In genomic region chr6:45606831-45607400, GRCh38 we compare ENCODE assay signal across 18 cellular contexts.
DNase-seq lines count a peak whose midpoint lies in the region; ATAC-seq and TF ChIP-seq lines count a peak whose summit lies in the region.
"Had no signal": no experiment of that assay in that cellular context is flagged by ENCODE, and none has a peak within 500 bp of the region (broad histone marks: within the 10 kb centered on the region; RNA-seq: fewer than 3 reads in every experiment).

No MANE protein-coding gene starts in this region.

- TF ChIP-seq EP300 in esophagus muscularis mucosa (IDR thresholded peaks at IDR 0.05) = no peak

- DNase-seq in T-helper 2 cell treated with Interferon-gamma antibody and Interleukin-4, amounts not matched to agents 5 μg/mL and 100 μg/mL, for 36 hours (ENCODE audit: low spot score) = no peak
- DNase-seq in T-helper 2 cell (no peak), Panc1 (ENCODE audit: low read depth, low spot score) (no peak), esophagus muscularis mucosa (ENCODE audit: extremely low spot score) (peak; percentile 83), smooth muscle cell (lab: John Stamatoyannopoulos, UW; ENCODE audit: unreplicated experiment) (no peak), NAMALWA (ENCODE audit: low spot score) (no peak), left lung (no peak)
- DNase-seq: activated CD4-positive, CD25-positive, alpha-beta regulatory T cell treated with anti-CD3 and anti-CD28 coated beads, Interleukin-2, amount 50 U/mL, for 72 hours; activated T-cell treated with anti-CD3 and anti-CD28 coated beads, Interleukin-2, amount 50 U/mL, for 72 hours; C1 segment of cervical spinal cord; effector memory CD8-positive, alpha-beta T cell; heart right ventricle; left ventricle myocardium superior; NCI-H774; OCI-M1 had no signal

- no peaks in the 10 kb centered on the region for H4K20me1 ChIP-seq in smooth muscle cell (ENCODE audit: low read depth)

- H3K27me3 ChIP-seq in Panc1 (ENCODE audit: control insufficient read depth, insufficient read depth, low read length) = no peaks in the 10 kb centered on the region
- H3K27me3 ChIP-seq in esophagus muscularis mucosa = no peaks in the 10 kb centered on the region
- no peaks in the 10 kb centered on the region for H3K27me3 ChIP-seq in smooth muscle cell (ENCODE audit: low read depth)
- H3K27me3 ChIP-seq in left lung = no peaks in the 10 kb centered on the region
- H3K27me3 ChIP-seq: heart right ventricle, neutrophil had no signal

- peaks cover 28% of the 10 kb centered on the region for H3K36me3 Mint-ChIP-seq in T-helper 2 cell treated with Interferon-gamma antibody and Interleukin-4, amounts not matched to agents 5 μg/mL and 100 μg/mL, for 36 hours (ENCODE audit: low read depth)

- peaks cover 44% of the 10 kb centered on the region for H3K4me1 Mint-ChIP-seq in T-helper 2 cell treated with Interferon-gamma antibody and Interleukin-4, amounts not matched to agents 5 μg/mL and 100 μg/mL, for 36 hours (ENCODE audit: low read depth)

- in situ Hi-C loops in Panc1 (cut with HindIII; ENCODE audit: low pct_unique_long_range_greater_than_20kb, low sequenced_read_pairs) = no loop called here

- H3K27me3 Mint-ChIP-seq in T-helper 2 cell treated with Interferon-gamma antibody and Interleukin-4, amounts not matched to agents 5 μg/mL and 100 μg/mL, for 36 hours (ENCODE audit: low read depth) = no peaks in the 10 kb centered on the region
- H3K27me3 Mint-ChIP-seq: activated naive CD8-positive, alpha-beta T cell had no signal

- POLR2A ChIA-PET in Panc1 (lab: Charles Lee) = no interaction called here

- intact Hi-C loops in Panc1 (cut with micrococcal nuclease; ENCODE audit: unreplicated experiment) = no loop called here
- intact Hi-C loops in esophagus muscularis mucosa (cut with DNase I) = no loop called here
- intact Hi-C loops in left lung (cut with DNase I) = no loop called here

- CTCF ChIA-PET in Panc1 (lab: Charles Lee) = no interaction called here

- no peak overlapping the region for H3K4me2 ChIP-seq in smooth muscle cell

- TF ChIP-seq POLR2A in esophagus muscularis mucosa (IDR thresholded peaks at IDR 0.05; ENCODE audit: low read depth) = no peak

- H3K9ac ChIP-seq in smooth muscle cell (ENCODE audit: low read depth) = no peak overlapping the region

- H3K4me1 ChIP-seq in Panc1 (ENCODE audit: control insufficient read depth, insufficient read depth, low read length) (no peaks in the 10 kb centered on the region), esophagus muscularis mucosa (no peaks in the 10 kb centered on the region), smooth muscle cell (ENCODE audit: low read depth) (no peaks in the 10 kb centered on the region), left lung (no peaks in the 10 kb centered on the region)

- no peak overlapping the region for H2AFZ ChIP-seq in smooth muscle cell (ENCODE audit: low read depth)

- TF ChIP-seq CTCF in Panc1 (IDR thresholded peaks at IDR 0.05) (no peak), esophagus muscularis mucosa (IDR thresholded peaks at IDR 0.05) (no peak), smooth muscle cell (IDR thresholded peaks at IDR 0.05; ENCODE audit: borderline replicate concordance, insufficient read depth, poor library complexity, severe bottlenecking) (no peak), left lung (IDR thresholded peaks at IDR 0.05) (no peak)

- 88% methylated on average over 7 of the region's 7 CpGs for WGBS in esophagus muscularis mucosa
- WGBS in smooth muscle cell (ENCODE audit: low lambda C conversion rate) = 79% methylated on average over 7 of the region's 7 CpGs

- H3K4me3 ChIP-seq in Panc1 (ENCODE audit: low read depth in 2 of 2, low read length in 2 of 2) = no peak overlapping the region
- H3K4me3 ChIP-seq in esophagus muscularis mucosa = no peak overlapping the region
- H3K4me3 ChIP-seq in smooth muscle cell = no peak overlapping the region
- H3K4me3 ChIP-seq in left lung = no peak overlapping the region
- H3K4me3 ChIP-seq: heart right ventricle had no signal

- peak overlapping the region; percentile 33 for H3K27ac Mint-ChIP-seq in T-helper 2 cell treated with Interferon-gamma antibody and Interleukin-4, amounts not matched to agents 5 μg/mL and 100 μg/mL, for 36 hours
- H3K27ac Mint-ChIP-seq: effector memory CD8-positive, alpha-beta T cell had no signal

- no peaks in the 10 kb centered on the region for H3K79me2 ChIP-seq in smooth muscle cell (ENCODE audit: low read depth)

- no peaks in the 10 kb centered on the region for H3F3A ChIP-seq in smooth muscle cell (ENCODE audit: low read depth)

- BruUV-seq in Panc1 (replicated peaks; lab: Mats Ljungman, UMichigan) = no TSS peak

- no peak overlapping the region for H3K4me3 Mint-ChIP-seq in T-helper 2 cell treated with Interferon-gamma antibody and Interleukin-4, amounts not matched to agents 5 μg/mL and 100 μg/mL, for 36 hours
- H3K4me3 Mint-ChIP-seq: activated naive CD8-positive, alpha-beta T cell; effector memory CD8-positive, alpha-beta T cell had no signal

- H3K9me3 ChIP-seq in Panc1 (ENCODE audit: control insufficient read depth, insufficient read depth, low read depth, low read length) (no peaks in the 10 kb centered on the region), esophagus muscularis mucosa (no peaks in the 10 kb centered on the region), smooth muscle cell (replicated peaks; ENCODE audit: low read depth) (no peaks in the 10 kb centered on the region), left lung (peaks cover 0 to 10% of the 10 kb centered on the region in 2 donors)

- H3K36me3 ChIP-seq in Panc1 (ENCODE audit: control insufficient read depth, insufficient read depth, low read length) (no peaks in the 10 kb centered on the region), esophagus muscularis mucosa (no peaks in the 10 kb centered on the region), smooth muscle cell (ENCODE audit: low read depth) (no peaks in the 10 kb centered on the region), left lung (no peaks in the 10 kb centered on the region)
- H3K36me3 ChIP-seq: heart right ventricle, neutrophil had no signal

- peak; percentile 42; the same call in 1 of the 2 replicates for ATAC-seq in Panc1
- ATAC-seq in HG03565 (IDR thresholded peaks at IDR 0.05; ENCODE audit: unreplicated experiment) = no peak
- ATAC-seq in left lung = no peak
- ATAC-seq: effector memory CD8-positive, alpha-beta T cell; left ventricle myocardium superior had no signal

- H3K9me3 Mint-ChIP-seq in T-helper 2 cell treated with Interferon-gamma antibody and Interleukin-4, amounts not matched to agents 5 μg/mL and 100 μg/mL, for 36 hours = peaks cover 33% of the 10 kb centered on the region
- H3K9me3 Mint-ChIP-seq: effector memory CD8-positive, alpha-beta T cell had no signal

- H3K27ac ChIP-seq in Panc1 (ENCODE audit: low read length) (no peak overlapping the region), esophagus muscularis mucosa (replicated peaks in 1 of 4) (no peak overlapping the region), smooth muscle cell (ENCODE audit: low read depth) (peak overlapping the region; percentile 73), left lung (no peak overlapping the region)
- H3K27ac ChIP-seq: heart right ventricle, neutrophil had no signal
